ENCODE assay signal across 26 cellular contexts in genomic region chr6:101341926-101342325, GRCh38. TPM values are rescaled to one million over a fixed set of nuclear protein-coding genes. Genes with fewer than 3 reads are reported as not detected.
"Had no signal": no experiment of that assay in that cellular context is flagged by ENCODE, and none has a peak within 500 bp of the region (broad histone marks: within the 10 kb centered on the region; RNA-seq: fewer than 3 reads in every experiment).

No MANE protein-coding gene starts in this region.

- H3K4me1 Mint-ChIP-seq: IgD-negative memory B cell, T-cell had no signal

- H3K27ac Mint-ChIP-seq: IgD-negative memory B cell; T-cell; T-helper 1 cell treated with Interleukin-12 subunit alpha and Interleukin-12 subunit beta and Interleukin-4 antibody, amounts not matched to agents 30 μg/mL and 1 μg/mL, for 36 hours had no signal

- H3K9ac ChIP-seq: KMS-11, SK-N-SH had no signal

- H3K9me2 ChIP-seq: SK-N-SH had no signal

- H3K4me3 Mint-ChIP-seq: IgD-negative memory B cell; T-cell; T-helper 1 cell treated with Interleukin-12 subunit alpha and Interleukin-12 subunit beta and Interleukin-4 antibody, amounts not matched to agents 30 μg/mL and 1 μg/mL, for 36 hours had no signal

- H3K27ac ChIP-seq: HL-60, KMS-11, RWPE1 had no signal

- H3K9me3 ChIP-seq: SK-N-SH had no signal

- H3K4me2 ChIP-seq: KMS-11, SK-N-SH had no signal

- H3K36me3 Mint-ChIP-seq: T-cell had no signal

- ATAC-seq: K562, T-cell had no signal

- H3K4me3 ChIP-seq: K562 had no signal

- H3K27me3 Mint-ChIP-seq: IgD-negative memory B cell, T-cell had no signal

- DNase-seq: Kasumi-1, MM.1S, MV-4-11, NCI-H1048, NCI-H1105 treated with DMSO at 0.1 percent for 48 hours, NCI-H1417 treated with DMSO at 0.1 percent for 48 hours, NCI-H146, NCI-H1694 treated with DMSO at 0.1 percent for 48 hours, NCI-H1930, NCI-H2081, NCI-H2107, NCI-H2227 treated with DMSO at 0.1 percent for 48 hours, NCI-H526 treated with DMSO at 0.1 percent for 48 hours, NCI-H748 treated with DMSO at 0.1 percent for 48 hours, SHP77, SK-N-SH, SW 1271, T-cell had no signal

- FAIRE-seq: HTR-8/SVneo, K562 had no signal

RNA-seq across cellular contexts. Expression of gene GRIK2, which starts 51.6 kb away (rescaled TPM):
- total RNA-seq: K562, NCI-H460 had no signal
- polyA plus RNA-seq: IgD-negative memory B cell, K562 had no signal
